30 cellular contexts compared by ENCODE assay signal in genomic region chr16:56400458-56400857, GRCh38. TPM values are rescaled to one million over a fixed set of nuclear protein-coding genes. Genes with fewer than 3 reads are reported as not detected.
DNase-seq lines count a peak whose midpoint lies in the region; ATAC-seq and TF ChIP-seq lines count a peak whose summit lies in the region.
"Had no signal": no experiment of that assay in that cellular context is flagged by ENCODE, and none has a peak within 500 bp of the region (broad histone marks: within the 10 kb centered on the region; RNA-seq: fewer than 3 reads in every experiment).

No MANE protein-coding gene starts in this region.

- H3K27ac Mint-ChIP-seq in MCF 10A (ENCODE audit: low read depth, unreplicated experiment): peak overlapping the region; percentile 24
- peak overlapping the region; percentile 68 for H3K27ac Mint-ChIP-seq in T-helper 17 cell
- H3K27ac Mint-ChIP-seq: activated naive CD8-positive, alpha-beta T cell treated with anti-CD3 and anti-CD28 coated beads, Interleukin-2, amount 10 ng/mL, durations not matched to agents 7 days and 5 days; activated T-cell treated with anti-CD3 and anti-CD28 coated beads, Interleukin-2, amount 50 U/mL, for 24 hours; CD4-positive, alpha-beta T cell; endodermal cell had no signal

- H3K27me3 ChIP-seq in breast epithelium (no peaks in the 10 kb centered on the region), left lung (no peaks in the 10 kb centered on the region), upper lobe of right lung (no peaks in the 10 kb centered on the region)
- H3K27me3 ChIP-seq: Peyer's patch, spleen, stomach, vagina had no signal

- ATAC-seq in T-helper 17 cell: no peak
- ATAC-seq in left lung: peak; percentile 89
- ATAC-seq in upper lobe of right lung: peak; percentile 76
- no peak for ATAC-seq in GM18861 (IDR thresholded peaks at IDR 0.05; ENCODE audit: unreplicated experiment)
- no peak for ATAC-seq in HG03432 (IDR thresholded peaks at IDR 0.05; ENCODE audit: unreplicated experiment)
- ATAC-seq: right cardiac atrium had no signal

- CTCF ChIA-PET in MCF 10A (lab: Yijun Ruan, JAX): interaction anchor here (0.6 to 1.7 kb wide), 3 partner anchors 15 to 689 kb away, joined by 3 to 4 read pairs (median 3); no protein-coding TSS in a partner anchor

- DNase-seq in MCF 10A (ENCODE audit: unreplicated experiment) (no peak), breast epithelium (ENCODE audit: low spot score in 2 of 2) (no peak), T-helper 17 cell (no peak), left lung (no peak), upper lobe of right lung (no peak)
- DNase-seq in stimulated activated naive CD4-positive, alpha-beta T cell treated with Interleukin-2 at 50 U/mL for 16 hours (lab: John Stamatoyannopoulos, UW): no peak
- DNase-seq: activated CD4-positive, alpha-beta T cell treated with anti-CD3 and anti-CD28 coated beads for 4 hours; activated gamma-delta T cell treated with Interleukin-2 at 50 U/mL for 16 hours; activated naive CD8-positive, alpha-beta T cell treated with anti-CD3 and anti-CD28 coated beads, Interleukin-2, amount 10 ng/mL, durations not matched to agents 7 days and 5 days; activated T-cell treated with anti-CD3 and anti-CD28 coated beads, Interleukin-2, amount 50 U/mL, for 24 hours; aorta; CD4-positive, alpha-beta T cell; central memory CD4-positive, alpha-beta T cell; dermis blood vessel endothelial cell; endodermal cell; H9; Karpas-422; MV-4-11; NCI-H1436 treated with DMSO at 0.1 percent for 48 hours; NCI-H748 treated with DMSO at 0.1 percent for 48 hours; Peyer's patch; right cardiac atrium; SHP77; spleen; stimulated activated CD4-positive, alpha-beta T cell treated with anti-CD3 and anti-CD28 coated beads, Interleukin-2, amount 100 ng/mL, for 24 hours; stomach had no signal

- H3K27ac ChIP-seq in breast epithelium: no peak overlapping the region
- H3K27ac ChIP-seq in left lung: no peak overlapping the region
- no peak overlapping the region for H3K27ac ChIP-seq in upper lobe of right lung
- H3K27ac ChIP-seq: Peyer's patch, spleen, stomach, vagina, VCaP had no signal

- no peaks in the 10 kb centered on the region for H3K36me3 ChIP-seq in breast epithelium
- H3K36me3 ChIP-seq in left lung: peaks cover 0 to 56% of the 10 kb centered on the region in 2 donors
- peaks cover 64% of the 10 kb centered on the region for H3K36me3 ChIP-seq in upper lobe of right lung

- H3K4me1 Mint-ChIP-seq in MCF 10A (ENCODE audit: insufficient read depth, unreplicated experiment): no peaks in the 10 kb centered on the region
- peaks cover 13% of the 10 kb centered on the region for H3K4me1 Mint-ChIP-seq in T-helper 17 cell
- H3K4me1 Mint-ChIP-seq: H9 had no signal

- POLR2A ChIA-PET in MCF 10A (lab: Yijun Ruan, JAX): interaction anchor here (0.6 to 0.7 kb wide), 2 partner anchors 204 to 257 kb away, joined by 3 to 4 read pairs; partner anchors contain the start of gene MT1F

- H3K27me3 Mint-ChIP-seq in MCF 10A (ENCODE audit: insufficient read depth, unreplicated experiment) (no peaks in the 10 kb centered on the region), T-helper 17 cell (no peaks in the 10 kb centered on the region)
- H3K27me3 Mint-ChIP-seq: activated naive CD8-positive, alpha-beta T cell treated with anti-CD3 and anti-CD28 coated beads, Interleukin-2, amount 10 ng/mL, durations not matched to agents 7 days and 5 days; activated T-cell treated with anti-CD3 and anti-CD28 coated beads, Interleukin-2, amount 50 U/mL, for 24 hours; CD4-positive, alpha-beta T cell had no signal

- no peaks in the 10 kb centered on the region for H3K9me3 Mint-ChIP-seq in MCF 10A (ENCODE audit: unreplicated experiment)
- H3K9me3 Mint-ChIP-seq: activated T-cell treated with anti-CD3 and anti-CD28 coated beads, Interleukin-2, amount 50 U/mL, for 24 hours; CD4-positive, alpha-beta T cell had no signal

- TF ChIP-seq CTCF in MCF 10A (IDR thresholded peaks at IDR 0.05; ENCODE audit: unreplicated experiment) (no peak), breast epithelium (IDR thresholded peaks at IDR 0.05) (no peak), left lung (IDR thresholded peaks at IDR 0.05) (no peak), upper lobe of right lung (IDR thresholded peaks at IDR 0.05) (no peak)

- H3K4me1 ChIP-seq in breast epithelium (no peaks in the 10 kb centered on the region), left lung (peaks cover 0 to 8% of the 10 kb centered on the region in 2 donors), upper lobe of right lung (no peaks in the 10 kb centered on the region)
- H3K4me1 ChIP-seq: Peyer's patch, spleen, stomach, vagina had no signal

- H3K36me3 Mint-ChIP-seq in MCF 10A (ENCODE audit: insufficient read depth, unreplicated experiment) (peaks cover 71% of the 10 kb centered on the region), T-helper 17 cell (ENCODE audit: low read depth) (peaks cover 13% of the 10 kb centered on the region)

- BruUV-seq in MCF 10A (replicated peaks; lab: Mats Ljungman, UMichigan): TSS peak; percentile 14

- intact Hi-C loops in MCF 10A (cut with micrococcal nuclease): no loop called here
- intact Hi-C loops in breast epithelium (cut with DNase I; ENCODE audit: low total_unique reads): no loop called here
- intact Hi-C loops in left lung (cut with DNase I): no loop called here
- intact Hi-C loops in upper lobe of right lung (cut with DNase I): no loop called here

- H3K4me3 ChIP-seq in breast epithelium (no peak overlapping the region), left lung (no peak overlapping the region), upper lobe of right lung (no peak overlapping the region)
- H3K4me3 ChIP-seq: Peyer's patch, spleen, stomach, vagina had no signal

- no peak for TF ChIP-seq POLR2A in breast epithelium (IDR thresholded peaks at IDR 0.05)

- H3K4me3 Mint-ChIP-seq in MCF 10A (ENCODE audit: unreplicated experiment): no peak overlapping the region
- H3K4me3 Mint-ChIP-seq in T-helper 17 cell: no peak overlapping the region
- H3K4me3 Mint-ChIP-seq: activated naive CD8-positive, alpha-beta T cell treated with anti-CD3 and anti-CD28 coated beads, Interleukin-2, amount 10 ng/mL, durations not matched to agents 7 days and 5 days; activated T-cell treated with anti-CD3 and anti-CD28 coated beads, Interleukin-2, amount 50 U/mL, for 24 hours; CD4-positive, alpha-beta T cell; endodermal cell; H9 had no signal

- H3K9me3 ChIP-seq in breast epithelium: no peaks in the 10 kb centered on the region
- H3K9me3 ChIP-seq in T-helper 17 cell (ENCODE audit: control insufficient read depth, low read length, poor library complexity, severe bottlenecking): no peaks in the 10 kb centered on the region
- no peaks in the 10 kb centered on the region for H3K9me3 ChIP-seq in left lung
- H3K9me3 ChIP-seq in upper lobe of right lung: no peaks in the 10 kb centered on the region
- H3K9me3 ChIP-seq: Peyer's patch, spleen, stomach, vagina had no signal

RNA-seq across cellular contexts. Expression of gene AMFR, which starts 24.9 kb away (rescaled TPM):
- total RNA-seq in MCF 10A (2022): 97.2 and 109 TPM in 2 replicates
- 100 to 1,000 TPM; 156 to 205 (median 188) TPM for total RNA-seq in breast epithelium
- total RNA-seq in T-helper 17 cell: 100 to 1,000 TPM in 1 of 2 donors, 10 to 100 TPM in 1; 64.8 to 102 TPM
- total RNA-seq in left lung: 10 to 100 TPM; 69.3 to 73.1 TPM
- total RNA-seq in upper lobe of right lung: 89.8 TPM

RNA-seq across cellular contexts. Expression of gene NUDT21, which starts 50.7 kb away (rescaled TPM):
- 81.7 and 83.4 TPM in 2 replicates for total RNA-seq in MCF 10A (2022)
- total RNA-seq in breast epithelium: 10 to 100 TPM; 53.9 to 65.3 (median 54.1) TPM
- total RNA-seq in T-helper 17 cell: 10 to 100 TPM; 84.8 to 92.2 TPM
- total RNA-seq in left lung: 10 to 100 TPM; 80.8 to 89.4 TPM
- total RNA-seq in upper lobe of right lung: 77.2 TPM

RNA-seq across cellular contexts. Expression of gene OGFOD1, which starts 50.9 kb away (rescaled TPM):
- total RNA-seq in MCF 10A (2022) (68.5 and 72.5 TPM in 2 replicates), breast epithelium (10 to 100 TPM; 21.4 to 36.3 (median 25.2) TPM), T-helper 17 cell (10 to 100 TPM; 19.9 to 26.1 TPM), left lung (10 to 100 TPM; 31.7 to 35.1 TPM), upper lobe of right lung (34.4 TPM)

Comparison
In these comparisons a context has a peak if more than half of its experiments do, and no peak if none do; other contexts are left out.
1. ATAC-seq: peak in left lung (single experiment) and upper lobe of right lung (single experiment); none in T-helper 17 cell (single experiment), GM18861 (single experiment) and HG03432 (single experiment).